Comparison of ENCODE assay signal across 15 cellular contexts in genomic region chr17:21671871-21672270, GRCh38. TPM values are rescaled to one million over a fixed set of nuclear protein-coding genes. Genes with fewer than 3 reads are reported as not detected.
"Had no signal": no experiment of that assay in that cellular context is flagged by ENCODE, and none has a peak within 500 bp of the region (broad histone marks: within the 10 kb centered on the region; RNA-seq: fewer than 3 reads in every experiment).

No MANE protein-coding gene starts in this region.

RNA-seq across cellular contexts. Expression of gene KCNJ18, which starts 20.5 kb away (rescaled TPM):
- total RNA-seq: naive thymus-derived CD8-positive, alpha-beta T cell; natural killer cell treated with Interleukin-12 subunit alpha and Interleukin-12 subunit beta and Interleukin-15 and Interleukin-18, amount 100 ng/mL, for 72 hours; neural crest cell; omental fat pad; ovary; prostate gland; pulmonary artery endothelial cell; right atrium auricular region; sciatic nerve; smooth muscle cell; spleen; transverse colon; upper lobe of left lung; urinary bladder; uterus had no signal
